8 cellular contexts compared by ENCODE assay signal in genomic region chr17:49434821-49435581, GRCh38. TPM values are rescaled to one million over a fixed set of nuclear protein-coding genes. Genes with fewer than 3 reads are reported as not detected.
DNase-seq lines count a peak whose midpoint lies in the region; ATAC-seq and TF ChIP-seq lines count a peak whose summit lies in the region.

No MANE protein-coding gene starts in this region.

- ATAC-seq in HG03432 (IDR thresholded peaks at IDR 0.05; ENCODE audit: unreplicated experiment) (no peak), GM19035 (IDR thresholded peaks at IDR 0.05; ENCODE audit: unreplicated experiment) (no peak)

- H3K27ac ChIP-seq in hepatocyte, result no peak overlapping the region

- no peaks in the 10 kb centered on the region for H3K9me2 ChIP-seq in hepatocyte (replicated peaks; ENCODE audit: insufficient read depth)

- no peak overlapping the region for H3K4me2 ChIP-seq in hepatocyte

- DNase-seq in CD1c-positive myeloid dendritic cell (ENCODE audit: extremely low spot score) (peak; percentile 75), H7 (peak; percentile 96), SHP77 treated with DMSO at 0.1 percent for 48 hours (lab: John Stamatoyannopoulos, UW) (peak; percentile 14), amniotic stem cell (lab: John Stamatoyannopoulos, UW) (peak; percentile 2), hepatocyte (ENCODE audit: low spot score) (peak; percentile 56)
- DNase-seq in stimulated activated CD4-positive, alpha-beta T cell treated with anti-CD3 and anti-CD28 coated beads, Interleukin-2, amount 100 ng/mL, for 48 hours, result peak; percentile 49 to 56

- H4K20me1 ChIP-seq in hepatocyte (ENCODE audit: insufficient read depth, poor library complexity, severe bottlenecking), result no peaks in the 10 kb centered on the region

- TF ChIP-seq CTCF in hepatocyte (IDR thresholded peaks at IDR 0.05; ENCODE audit: poor library complexity), result peak; percentile 70

- peaks cover 6% of the 10 kb centered on the region for H3K4me1 ChIP-seq in hepatocyte (ENCODE audit: insufficient read depth)

- no peaks in the 10 kb centered on the region for H3K79me2 ChIP-seq in hepatocyte

- H3K27me3 ChIP-seq in H7 (ENCODE audit: control insufficient read depth, insufficient read depth, low read length), result peaks cover 13% of the 10 kb centered on the region
- H3K27me3 ChIP-seq in hepatocyte, result peaks cover 23% of the 10 kb centered on the region

- H3K4me3 ChIP-seq in H7 (ENCODE audit: insufficient read depth, low read depth, low read length) (no peak overlapping the region), hepatocyte (no peak overlapping the region)

- H3K9me3 ChIP-seq in hepatocyte (ENCODE audit: low read depth), result no peaks in the 10 kb centered on the region

- no peak overlapping the region for H2AFZ ChIP-seq in hepatocyte

- WGBS in hepatocyte (ENCODE audit: low lambda C conversion rate, missing lambda C conversion rate), result 55% methylated on average over 11 of the region's 12 CpGs

- no peaks in the 10 kb centered on the region for H3K36me3 ChIP-seq in H7 (replicated peaks; ENCODE audit: control insufficient read depth, insufficient read depth, low read length)
- no peaks in the 10 kb centered on the region for H3K36me3 ChIP-seq in hepatocyte (replicated peaks; ENCODE audit: insufficient read depth, low read depth)

RNA-seq across cellular contexts. Expression of gene PHB1, which starts 20.3 kb away (rescaled TPM):
- total RNA-seq in H7 (2014; rRNA removed; shearing (Covaris generic)), result 310 and 384 TPM in 2 replicates
- total RNA-seq in hepatocyte, result 114 and 141 TPM in 2 replicates
- polyA plus RNA-seq in hepatocyte, result 168 and 171 TPM in 2 replicates

Comparison
In these comparisons a context has a peak if more than half of its experiments do, and no peak if none do; other contexts are left out.
1. DNase-seq: peak in every context shown above with its lines; median percentile 96 in H7; 75 in CD1c-positive myeloid dendritic cell; 56 in hepatocyte; 52 in stimulated activated CD4-positive, alpha-beta T cell treated with anti-CD3 and anti-CD28 coated beads, Interleukin-2, amount 100 ng/mL, for 48 hours; 14 in SHP77 treated with DMSO at 0.1 percent for 48 hours; 2 in amniotic stem cell.